ENCODE assay signal across 1 cellular context in the genomic region with DNA sequence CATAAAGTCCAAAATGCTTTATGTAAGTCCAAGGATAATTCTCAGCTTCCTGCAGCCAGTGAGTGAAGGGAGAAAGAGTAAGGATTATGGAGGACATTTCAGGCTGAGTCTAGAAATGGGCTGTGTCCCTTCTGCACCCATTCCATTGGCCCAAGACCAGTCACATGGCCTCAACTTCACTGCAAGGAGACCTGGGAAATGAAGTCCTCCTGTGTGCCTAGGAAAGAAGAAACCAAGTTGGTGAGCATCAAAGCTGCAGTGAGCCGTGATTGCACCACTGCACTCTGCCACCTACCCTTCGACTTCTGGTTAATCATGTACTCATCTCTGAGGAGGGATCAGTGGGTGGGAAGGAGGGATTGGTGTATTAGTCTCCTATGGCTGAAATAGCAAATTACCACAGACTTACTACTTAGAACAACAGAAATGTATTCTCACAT.
TF ChIP-seq lines count a peak whose summit lies in the region.

No MANE protein-coding gene starts in this region.

TF ChIP-seq in HCT116, 20 proteins besides CTCF, POLR2A, EP300 and RAD21:
- TF ChIP-seq EGR1 (IDR thresholded peaks at IDR 0.05; ENCODE audit: low read depth) (no peak), FOSL1 (IDR thresholded peaks at IDR 0.05; ENCODE audit: low read depth) (no peak), ZFX (IDR thresholded peaks at IDR 0.05) (no peak), JUND (IDR thresholded peaks at IDR 0.05) (no peak), SP1 (IDR thresholded peaks at IDR 0.05; ENCODE audit: low read depth) (peak; percentile 54), YY1 (IDR thresholded peaks at IDR 0.05; ENCODE audit: extremely low read depth, insufficient replicate concordance, low read depth, low read length) (peak; percentile 26)
TF ChIP-seq in HCT116: peak in this region for 2.
